In the genomic region with DNA sequence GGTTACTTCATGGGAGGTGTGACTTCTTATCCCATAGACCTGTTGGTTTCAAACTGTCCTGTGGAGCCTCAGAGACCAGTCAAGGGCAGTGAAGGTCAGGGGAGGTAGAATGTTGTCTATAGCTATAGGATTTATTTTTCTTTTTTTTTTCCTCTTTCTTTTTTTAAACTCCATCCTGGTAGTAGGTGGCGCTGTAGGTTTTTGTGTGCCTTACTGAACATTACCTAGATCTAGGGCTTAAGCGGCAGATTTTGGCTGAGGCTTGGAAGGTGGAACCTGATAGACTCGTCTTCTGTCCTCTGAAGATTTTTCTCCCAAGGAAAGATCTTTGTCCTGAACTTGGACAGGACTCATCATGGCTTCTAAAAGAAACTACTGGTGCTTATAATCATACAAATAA, we compare ENCODE assay signal across 1 cellular context.
TF ChIP-seq lines count a peak whose summit lies in the region.

No MANE protein-coding gene starts in this region.

TF ChIP-seq in WTC11, 78 proteins besides CTCF, POLR2A, EP300 and RAD21 (continued from another document):
- TF ChIP-seq, protein P1, sequence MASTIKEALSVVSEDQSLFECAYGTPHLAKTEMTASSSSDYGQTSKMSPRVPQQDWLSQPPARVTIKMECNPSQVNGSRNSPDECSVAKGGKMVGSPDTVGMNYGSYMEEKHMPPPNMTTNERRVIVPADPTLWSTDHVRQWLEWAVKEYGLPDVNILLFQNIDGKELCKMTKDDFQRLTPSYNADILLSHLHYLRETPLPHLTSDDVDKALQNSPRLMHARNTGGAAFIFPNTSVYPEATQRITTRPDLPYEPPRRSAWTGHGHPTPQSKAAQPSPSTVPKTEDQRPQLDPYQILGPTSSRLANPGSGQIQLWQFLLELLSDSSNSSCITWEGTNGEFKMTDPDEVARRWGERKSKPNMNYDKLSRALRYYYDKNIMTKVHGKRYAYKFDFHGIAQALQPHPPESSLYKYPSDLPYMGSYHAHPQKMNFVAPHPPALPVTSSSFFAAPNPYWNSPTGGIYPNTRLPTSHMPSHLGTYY (CRISPR knock-in tag; IDR thresholded peaks at IDR 0.05): no peak
- TF ChIP-seq TCF7 (CRISPR knock-in tag; IDR thresholded peaks at IDR 0.05; ENCODE audit: low read depth) (no peak), PRRX2 (CRISPR knock-in tag; IDR thresholded peaks at IDR 0.05) (no peak), KAT7 (CRISPR knock-in tag; IDR thresholded peaks at IDR 0.05; ENCODE audit: borderline replicate concordance) (no peak)
